21 cellular contexts compared by ENCODE assay signal in the genomic region with DNA sequence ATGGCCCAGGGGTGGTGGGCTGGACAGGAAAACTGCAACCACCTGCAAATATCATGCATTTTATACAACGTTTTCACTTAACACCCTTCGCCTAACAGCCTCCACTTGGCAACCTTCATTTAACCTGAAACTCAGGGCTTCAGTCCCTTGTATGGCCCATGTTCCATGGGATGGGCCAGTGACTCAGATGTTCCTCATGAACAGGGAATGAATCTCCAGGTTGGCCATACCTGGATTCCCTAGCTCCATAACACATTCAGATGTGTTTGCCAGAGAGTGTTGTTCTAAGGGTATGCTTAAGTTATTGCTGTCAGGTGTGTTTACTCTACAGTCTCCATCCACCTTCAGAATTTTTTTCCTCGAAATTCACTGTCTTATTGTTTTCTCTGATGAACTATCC.
DNase-seq lines count a peak whose midpoint lies in the region; ATAC-seq, FAIRE-seq and TF ChIP-seq lines count a peak whose summit lies in the region.
"Had no signal": no experiment of that assay in that cellular context is flagged by ENCODE, and none has a peak within 500 bp of the region (broad histone marks: within the 10 kb centered on the region; RNA-seq: fewer than 3 reads in every experiment).

No MANE protein-coding gene starts in this region.

- no peaks in the 10 kb centered on the region for H3F3A ChIP-seq in PC-3 (ENCODE audit: low read length, unreplicated experiment)

- intact Hi-C loops in PC-3 (cut with micrococcal nuclease), result loop anchor here (10.0 kb wide), 1 partner anchor 242 kb away; no protein-coding TSS in a partner anchor
- intact Hi-C loops in CD8-positive, alpha-beta T cell (cut with DNase I, micrococcal nuclease), result no loop called here

- H3K36me3 Mint-ChIP-seq in stimulated activated memory B cell treated with anti-CD40 and anti-IgM and Interleukin-4, amounts not matched to agents 10 μg/mL and 1 μg/mL and 100 μg/mL, for 72 hours, result no peaks in the 10 kb centered on the region
- no peaks in the 10 kb centered on the region for H3K36me3 Mint-ChIP-seq in CD8-positive, alpha-beta T cell
- H3K36me3 Mint-ChIP-seq: CD4-positive, CD25-positive, alpha-beta regulatory T cell; CD8-positive, alpha-beta memory T cell had no signal

- peaks cover 39% of the 10 kb centered on the region; the same call in 1 of the 2 replicates for H3K27me3 ChIP-seq in PC-3 (ENCODE audit: low read length)
- no peaks in the 10 kb centered on the region for H3K27me3 ChIP-seq in bronchial epithelial cell (ENCODE audit: control insufficient read depth, insufficient read depth, low read length)
- H3K27me3 ChIP-seq in foreskin keratinocyte, result no peaks in the 10 kb centered on the region
- H3K27me3 ChIP-seq in CD8-positive, alpha-beta T cell (ENCODE audit: insufficient read depth, low read length), result no peaks in the 10 kb centered on the region
- H3K27me3 ChIP-seq: BLaER1 had no signal

- ATAC-seq in PC-3, result no peak
- ATAC-seq in foreskin keratinocyte, result peak; percentile 89
- ATAC-seq in stimulated activated memory B cell treated with anti-CD40 and anti-IgM and Interleukin-4, amounts not matched to agents 10 μg/mL and 1 μg/mL and 100 μg/mL, for 72 hours, result peak; percentile 24
- ATAC-seq in HG02973 (IDR thresholded peaks at IDR 0.05; ENCODE audit: unreplicated experiment), result no peak
- ATAC-seq in CD8-positive, alpha-beta T cell, result no peak
- ATAC-seq in GM19035 (IDR thresholded peaks at IDR 0.05; ENCODE audit: unreplicated experiment), result no peak
- ATAC-seq: GM12878 had no signal

- no peak overlapping the region for H3K27ac Mint-ChIP-seq in stimulated activated memory B cell treated with anti-CD40 and anti-IgM and Interleukin-4, amounts not matched to agents 10 μg/mL and 1 μg/mL and 100 μg/mL, for 72 hours
- no peak overlapping the region for H3K27ac Mint-ChIP-seq in CD8-positive, alpha-beta T cell
- H3K27ac Mint-ChIP-seq: B cell; CD4-positive, CD25-positive, alpha-beta regulatory T cell; CD8-positive, alpha-beta memory T cell had no signal

- no peaks in the 10 kb centered on the region for H3K27me3 Mint-ChIP-seq in stimulated activated memory B cell treated with anti-CD40 and anti-IgM and Interleukin-4, amounts not matched to agents 10 μg/mL and 1 μg/mL and 100 μg/mL, for 72 hours
- no peaks in the 10 kb centered on the region for H3K27me3 Mint-ChIP-seq in CD8-positive, alpha-beta T cell (ENCODE audit: low read depth)
- H3K27me3 Mint-ChIP-seq: B cell; CD4-positive, CD25-positive, alpha-beta regulatory T cell; CD8-positive, alpha-beta memory T cell had no signal

- H3K4me1 ChIP-seq in PC-3 (ENCODE audit: insufficient read depth, low read length), result no peaks in the 10 kb centered on the region
- H3K4me1 ChIP-seq in foreskin keratinocyte, result peaks cover 8% of the 10 kb centered on the region
- H3K4me1 ChIP-seq in CD8-positive, alpha-beta T cell (ENCODE audit: insufficient read depth, low read length), result no peaks in the 10 kb centered on the region
- H3K4me1 ChIP-seq: BLaER1 had no signal

- H3K9me3 ChIP-seq in PC-3 (ENCODE audit: low read length), result no peaks in the 10 kb centered on the region
- H3K9me3 ChIP-seq in CD8-positive, alpha-beta T cell (ENCODE audit: low read length), result no peaks in the 10 kb centered on the region
- H3K9me3 ChIP-seq: BLaER1 had no signal

- H3K27ac ChIP-seq in PC-3 (ENCODE audit: low read length) (no peak overlapping the region), foreskin keratinocyte (no peak overlapping the region)
- no peak overlapping the region for H3K27ac ChIP-seq in CD8-positive, alpha-beta T cell (ENCODE audit: low read depth, low read length)
- H3K27ac ChIP-seq: BLaER1, C4-2B had no signal

- no peaks in the 10 kb centered on the region for H3K79me2 ChIP-seq in PC-3 (ENCODE audit: low read length)

- H3K4me3 Mint-ChIP-seq in stimulated activated memory B cell treated with anti-CD40 and anti-IgM and Interleukin-4, amounts not matched to agents 10 μg/mL and 1 μg/mL and 100 μg/mL, for 72 hours, result no peak overlapping the region
- H3K4me3 Mint-ChIP-seq in CD8-positive, alpha-beta T cell, result no peak overlapping the region
- H3K4me3 Mint-ChIP-seq: B cell; CD4-positive, CD25-positive, alpha-beta regulatory T cell; CD8-positive, alpha-beta memory T cell had no signal

- no peaks in the 10 kb centered on the region for H3K9me2 ChIP-seq in PC-3 (replicated peaks; ENCODE audit: low read length)

- H3K4me3 ChIP-seq in PC-3 (ENCODE audit: low read length), result no peak overlapping the region
- H3K4me3 ChIP-seq in bronchial epithelial cell (ENCODE audit: low read depth, low read length), result no peak overlapping the region
- no peak overlapping the region for H3K4me3 ChIP-seq in CD8-positive, alpha-beta T cell (ENCODE audit: low read depth, low read length)
- H3K4me3 ChIP-seq: BLaER1, GM12878 had no signal

- TF ChIP-seq CTCF in PC-3 (conservative IDR thresholded peaks at IDR 0.05; ENCODE audit: low read depth, low read length) (no peak), bronchial epithelial cell (IDR thresholded peaks at IDR 0.05; ENCODE audit: insufficient read depth, low read length, severe bottlenecking) (no peak), foreskin keratinocyte (conservative IDR thresholded peaks at IDR 0.05) (no peak)
- no peak for TF ChIP-seq CTCF in CD8-positive, alpha-beta T cell (IDR thresholded peaks at IDR 0.05)

- no peak overlapping the region for H3K9ac ChIP-seq in PC-3 (ENCODE audit: low read length)
- H3K9ac ChIP-seq: BLaER1 had no signal

- BruUV-seq in PC-3 (replicated peaks; lab: Mats Ljungman, UMichigan), result no TSS peak

- H4K20me1 ChIP-seq in PC-3 (ENCODE audit: low read length), result no peaks in the 10 kb centered on the region
- H4K20me1 ChIP-seq: BLaER1 had no signal

- H2AFZ ChIP-seq in PC-3 (ENCODE audit: low read length), result no peak overlapping the region

- no peak overlapping the region for H3K4me2 ChIP-seq in PC-3 (ENCODE audit: low read length)
- H3K4me2 ChIP-seq: BLaER1 had no signal

- H3K36me3 ChIP-seq in PC-3 (ENCODE audit: low read depth, low read length) (no peaks in the 10 kb centered on the region), bronchial epithelial cell (ENCODE audit: control insufficient read depth, insufficient read depth, low read length) (no peaks in the 10 kb centered on the region)
- H3K36me3 ChIP-seq in CD8-positive, alpha-beta T cell (ENCODE audit: insufficient read depth, low read length), result no peaks in the 10 kb centered on the region
- H3K36me3 ChIP-seq: BLaER1 had no signal

- POLR2A ChIA-PET in PC-3 (lab: Charles Lee; ENCODE audit: unreplicated experiment), result no interaction called here
- POLR2A ChIA-PET in CD8-positive, alpha-beta T cell (lab: Charles Lee), result no interaction called here

- no peak for FAIRE-seq in bronchial epithelial cell (lab: Jason Lieb, UNC)
- FAIRE-seq: D721Med, GM12878, H1 had no signal

- no peaks in the 10 kb centered on the region for H3K9me3 Mint-ChIP-seq in stimulated activated memory B cell treated with anti-CD40 and anti-IgM and Interleukin-4, amounts not matched to agents 10 μg/mL and 1 μg/mL and 100 μg/mL, for 72 hours
- no peaks in the 10 kb centered on the region for H3K9me3 Mint-ChIP-seq in CD8-positive, alpha-beta T cell

- DNase-seq in PC-3, result peak; percentile 13
- DNase-seq in bronchial epithelial cell (ENCODE audit: low read depth), result peak; percentile 37
- peak; percentile 12 to 54 for DNase-seq in foreskin keratinocyte
- DNase-seq in CD8-positive, alpha-beta T cell, result no peak
- DNase-seq: CD4-positive, CD25-positive, alpha-beta regulatory T cell; CD8-positive, alpha-beta memory T cell; DMS 273 treated with DMSO at 0.1 percent for 48 hours; DMS79; EL; GDM1; H7; HCEC 1CT had no signal

- CTCF ChIA-PET in PC-3 (lab: Charles Lee), result no interaction called here
- CTCF ChIA-PET in CD8-positive, alpha-beta T cell (lab: Charles Lee), result no interaction called here

- H3K4me1 Mint-ChIP-seq in stimulated activated memory B cell treated with anti-CD40 and anti-IgM and Interleukin-4, amounts not matched to agents 10 μg/mL and 1 μg/mL and 100 μg/mL, for 72 hours, result no peaks in the 10 kb centered on the region
- H3K4me1 Mint-ChIP-seq in CD8-positive, alpha-beta T cell (ENCODE audit: low read depth), result no peaks in the 10 kb centered on the region
- H3K4me1 Mint-ChIP-seq: B cell; CD4-positive, CD25-positive, alpha-beta regulatory T cell; CD8-positive, alpha-beta memory T cell had no signal

Comparison
In these comparisons a context has a peak if more than half of its experiments do, and no peak if none do; other contexts are left out.
1. ATAC-seq: peak in foreskin keratinocyte (single experiment) and stimulated activated memory B cell treated with anti-CD40 and anti-IgM and Interleukin-4, amounts not matched to agents 10 μg/mL and 1 μg/mL and 100 μg/mL, for 72 hours (single experiment); none in PC-3 (single experiment), HG02973 (single experiment), CD8-positive, alpha-beta T cell (single experiment) and GM19035 (single experiment).
2. DNase-seq: peak in PC-3 (single experiment), bronchial epithelial cell (single experiment) and foreskin keratinocyte (2 of 2); none in CD8-positive, alpha-beta T cell (0 of 7).